ENCODE assay signal across 8 cellular contexts in the genomic region with DNA sequence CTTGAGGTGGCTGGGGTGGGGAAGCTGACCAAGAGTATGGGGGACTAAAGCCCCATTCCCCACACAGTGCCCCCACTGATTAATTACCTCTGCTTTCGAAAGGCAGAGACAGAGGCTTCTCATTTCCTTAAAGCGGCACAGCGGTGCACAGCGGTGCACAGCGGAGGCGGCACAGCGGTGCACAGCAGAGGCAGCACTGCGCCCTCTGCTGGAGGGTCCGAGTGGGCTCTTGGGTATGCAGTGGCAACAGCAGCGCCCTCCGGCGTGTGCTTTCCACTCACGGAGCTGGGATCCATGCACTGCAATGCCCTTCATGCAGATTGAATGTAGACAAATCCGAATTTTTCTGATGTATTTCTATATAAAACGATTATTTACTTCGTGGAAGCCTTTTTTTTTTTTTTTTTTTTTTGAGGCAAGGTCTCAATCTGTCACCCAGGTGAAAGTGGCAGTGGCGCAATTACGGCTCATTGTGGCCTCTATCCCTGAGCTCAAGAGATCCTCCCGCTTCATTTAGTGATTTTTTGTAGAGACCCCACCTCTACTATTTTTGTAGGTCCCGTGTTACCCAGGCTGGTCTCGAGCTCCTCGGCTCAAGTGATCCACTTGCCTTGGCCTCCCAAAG. TPM values are rescaled to one million over a fixed set of nuclear protein-coding genes. Genes with fewer than 3 reads are reported as not detected.
DNase-seq lines count a peak whose midpoint lies in the region; ATAC-seq and TF ChIP-seq lines count a peak whose summit lies in the region.

No MANE protein-coding gene starts in this region.

- H2BK12ac ChIP-seq in neuronal stem cell (ENCODE audit: low read length): no peak overlapping the region

- no peaks in the 10 kb centered on the region for H3K27me3 ChIP-seq in GM23248 (replicated peaks; ENCODE audit: insufficient read depth)
- peaks cover 0 to 3% (median 0%) of the 10 kb centered on the region in 3 experiments for H3K27me3 ChIP-seq in neuronal stem cell (ENCODE audit: control insufficient read depth in 3 of 3, insufficient read depth in 3 of 3, low read depth in 1 of 3, low read length in 3 of 3)

- no peak overlapping the region for H4K8ac ChIP-seq in neuronal stem cell (ENCODE audit: low read depth, low read length)

- TF ChIP-seq CTCF in GM12865 (IDR thresholded peaks at IDR 0.05; ENCODE audit: insufficient read depth, low read depth, low read length, missing control alignments) (peak; percentile 92), LNCaP clone FGC (IDR thresholded peaks at IDR 0.05; ENCODE audit: control insufficient read depth, extremely low read depth, insufficient read depth) (peak; percentile 94), epithelial cell of esophagus (IDR thresholded peaks at IDR 0.05; ENCODE audit: insufficient read depth, low read depth, low read length, missing control alignments) (peak; percentile 66)

- no peaks in the 10 kb centered on the region for H3K36me3 ChIP-seq in GM23248 (ENCODE audit: low read depth)
- no peaks in the 10 kb centered on the region for H3K36me3 ChIP-seq in neuronal stem cell (replicated peaks in 1 of 2; ENCODE audit: control insufficient read depth in 2 of 2, insufficient read depth in 2 of 2, low read length in 2 of 2)

- H4K20me1 ChIP-seq in GM23248 (ENCODE audit: insufficient read depth): no peaks in the 10 kb centered on the region

- no peak overlapping the region for H3K23ac ChIP-seq in neuronal stem cell (ENCODE audit: low read depth, low read length, poor library complexity)

- H3K4me3 ChIP-seq in GM12865 (ENCODE audit: low read depth, low read length): no peak overlapping the region
- H3K4me3 ChIP-seq in GM23248: no peak overlapping the region
- no peak overlapping the region for H3K4me3 ChIP-seq in LNCaP clone FGC (ENCODE audit: low read depth, low read length)
- no peak overlapping the region for H3K4me3 ChIP-seq in epithelial cell of esophagus (ENCODE audit: low read length)
- no peak overlapping the region for H3K4me3 ChIP-seq in neuronal stem cell (ENCODE audit: low read length in 2 of 2)

- H3K4me1 ChIP-seq in GM23248 (ENCODE audit: insufficient read depth): no peaks in the 10 kb centered on the region
- no peaks in the 10 kb centered on the region for H3K4me1 ChIP-seq in neuronal stem cell (ENCODE audit: control insufficient read depth in 2 of 2, insufficient read depth in 1 of 2, low read depth in 1 of 2, low read length in 2 of 2)

- H3K18ac ChIP-seq in neuronal stem cell (ENCODE audit: low read length): no peak overlapping the region

- H3K9me3 Mint-ChIP-seq in activated CD8-positive, alpha-beta T cell treated with anti-CD3 and anti-CD28 coated beads, Interleukin-2, amount 10 ng/mL, durations not matched to agents 7 days and 5 days (ENCODE audit: insufficient read depth): no peaks in the 10 kb centered on the region

- peak overlapping the region; percentile 28 for H3K4me2 ChIP-seq in GM23248 (ENCODE audit: unreplicated experiment)
- peak overlapping the region; percentile 11 for H3K4me2 ChIP-seq in neuronal stem cell (ENCODE audit: insufficient read depth, low read length, poor library complexity, severe bottlenecking)

- no peaks in the 10 kb centered on the region for H3K79me1 ChIP-seq in neuronal stem cell (ENCODE audit: low read depth, low read length)

- H3K27ac ChIP-seq in GM23248 (no peak overlapping the region), neuronal stem cell (replicated peaks; ENCODE audit: low read length) (no peak overlapping the region)

- POLR2A ChIA-PET in activated CD8-positive, alpha-beta T cell treated with anti-CD3 and anti-CD28 coated beads, Interleukin-2, amount 10 ng/mL, durations not matched to agents 7 days and 5 days (lab: Charles Lee): no interaction called here

- CTCF ChIA-PET in activated CD8-positive, alpha-beta T cell treated with anti-CD3 and anti-CD28 coated beads, Interleukin-2, amount 10 ng/mL, durations not matched to agents 7 days and 5 days (lab: Charles Lee): interaction anchor here (0.6 to 4.4 kb wide), 24 partner anchors 9 to 1001 kb away, joined by 3 to 48 read pairs (median 4); partner anchors contain the start of gene PRPS2

- no peak overlapping the region for H3K27ac Mint-ChIP-seq in activated CD8-positive, alpha-beta T cell treated with anti-CD3 and anti-CD28 coated beads, Interleukin-2, amount 10 ng/mL, durations not matched to agents 7 days and 5 days

- H4K91ac ChIP-seq in neuronal stem cell (ENCODE audit: low read depth, low read length, poor library complexity): no peak overlapping the region

- H2BK120ac ChIP-seq in neuronal stem cell (ENCODE audit: low read depth, low read length): no peak overlapping the region

- 17 to 26% methylated on average over 15 to 21 of the region's 22 CpGs for WGBS in GM23248 (ENCODE audit: low coverage in 1 of 2, low lambda C conversion rate in 2 of 2, missing lambda C conversion rate in 2 of 2), 2 experiments
- no CpG with 5 or more reads among the region's 22 CpGs for WGBS in neuronal stem cell (ENCODE audit: extremely low coverage in 2 of 2, insufficient read length in 2 of 2, insufficient replicate concordance in 1 of 2), 2 donors

- no peaks in the 10 kb centered on the region for H3K36me3 Mint-ChIP-seq in activated CD8-positive, alpha-beta T cell treated with anti-CD3 and anti-CD28 coated beads, Interleukin-2, amount 10 ng/mL, durations not matched to agents 7 days and 5 days (ENCODE audit: low read depth)

- no peak overlapping the region for H3K9ac ChIP-seq in GM23248
- H3K9ac ChIP-seq in neuronal stem cell (ENCODE audit: low read depth, low read length, poor library complexity): no peak overlapping the region

- H3K9me3 ChIP-seq in GM23248 (ENCODE audit: low read depth): no peaks in the 10 kb centered on the region
- no peaks in the 10 kb centered on the region for H3K9me3 ChIP-seq in neuronal stem cell (replicated peaks in 1 of 2; ENCODE audit: control insufficient read depth in 2 of 2, insufficient read depth in 1 of 2, low read depth in 1 of 2, low read length in 2 of 2)

- H2BK5ac ChIP-seq in neuronal stem cell (ENCODE audit: low read length): no peak overlapping the region

- no peak overlapping the region for H2AK5ac ChIP-seq in neuronal stem cell (ENCODE audit: low read depth, low read length)

- peaks cover 11% of the 10 kb centered on the region for H3K4me1 Mint-ChIP-seq in activated CD8-positive, alpha-beta T cell treated with anti-CD3 and anti-CD28 coated beads, Interleukin-2, amount 10 ng/mL, durations not matched to agents 7 days and 5 days (ENCODE audit: low read depth)

- H3K4me3 Mint-ChIP-seq in activated CD8-positive, alpha-beta T cell treated with anti-CD3 and anti-CD28 coated beads, Interleukin-2, amount 10 ng/mL, durations not matched to agents 7 days and 5 days: no peak overlapping the region

- H3K9me2 ChIP-seq in GM23248 (ENCODE audit: insufficient read depth): no peaks in the 10 kb centered on the region

- peak; percentile 100 for ATAC-seq in activated CD8-positive, alpha-beta T cell treated with anti-CD3 and anti-CD28 coated beads, Interleukin-2, amount 10 ng/mL, durations not matched to agents 7 days and 5 days

- peak; percentile 84 for DNase-seq in GM12865 (ENCODE audit: low read depth)
- DNase-seq in GM23248: peak; percentile 72
- no peak for DNase-seq in LNCaP clone FGC (ENCODE audit: low read depth)
- DNase-seq in activated CD8-positive, alpha-beta T cell treated with anti-CD3 and anti-CD28 coated beads, Interleukin-2, amount 10 ng/mL, durations not matched to agents 7 days and 5 days: peak; percentile 77
- peak; percentile 59 for DNase-seq in epithelial cell of esophagus (ENCODE audit: low read depth)
- peak; percentile 29 for DNase-seq in neuronal stem cell (ENCODE audit: low spot score)
- DNase-seq in dedifferentiated amniotic fluid mesenchymal stem cell (ENCODE audit: extremely low spot score): no peak
- no peak for DNase-seq in NCI-H526 treated with DMSO at 0.1 percent for 48 hours (lab: John Stamatoyannopoulos, UW)

- no peak overlapping the region for H3K14ac ChIP-seq in neuronal stem cell (ENCODE audit: low read length)

- H3F3A ChIP-seq in GM23248 (ENCODE audit: insufficient read depth): no peaks in the 10 kb centered on the region

- no peak overlapping the region for H2BK15ac ChIP-seq in neuronal stem cell (ENCODE audit: low read length)

- H3K27me3 Mint-ChIP-seq in activated CD8-positive, alpha-beta T cell treated with anti-CD3 and anti-CD28 coated beads, Interleukin-2, amount 10 ng/mL, durations not matched to agents 7 days and 5 days (ENCODE audit: low read depth): peaks cover 20% of the 10 kb centered on the region

- in situ Hi-C loops in GM23248 (cut with MboI): no loop called here

- no peak overlapping the region for H3K4ac ChIP-seq in neuronal stem cell (ENCODE audit: low read length)

- H2AFZ ChIP-seq in GM23248: peak overlapping the region; percentile 38; the same call in 1 of the 2 replicates
- H2AFZ ChIP-seq in neuronal stem cell (ENCODE audit: low read length): no peak overlapping the region

- no peaks in the 10 kb centered on the region for H3K79me2 ChIP-seq in GM23248 (ENCODE audit: insufficient read depth)

RNA-seq across cellular contexts. Expression of gene PRPS2, which starts 19.7 kb away (rescaled TPM):
- 20.1 and 22.5 TPM in 2 replicates for total RNA-seq in GM23248 (2014; rRNA removed; shearing (Covaris generic))
- polyA plus RNA-seq in GM23248 (2016; fragmentation: Nextera tagmentation; extraction: Ambion mirVana): 20.6 and 21.1 TPM in 2 replicates
- total RNA-seq in activated CD8-positive, alpha-beta T cell treated with anti-CD3 and anti-CD28 coated beads, Interleukin-2, amount 10 ng/mL, durations not matched to agents 7 days and 5 days: 10 to 100 TPM; 84.5 to 94.3 TPM
- 9.1 TPM for polyA plus RNA-seq in neuronal stem cell (2013, experiment 1 of 2)
- polyA plus RNA-seq in neuronal stem cell (2013, experiment 2 of 2): 9.0 TPM

Comparison
In these comparisons a context has a peak if more than half of its experiments do, and no peak if none do; other contexts are left out.
1. DNase-seq: peak in GM12865 (single experiment), GM23248 (single experiment), activated CD8-positive, alpha-beta T cell treated with anti-CD3 and anti-CD28 coated beads, Interleukin-2, amount 10 ng/mL, durations not matched to agents 7 days and 5 days (single experiment), epithelial cell of esophagus (single experiment) and neuronal stem cell (single experiment); none in LNCaP clone FGC (single experiment), dedifferentiated amniotic fluid mesenchymal stem cell (single experiment) and NCI-H526 treated with DMSO at 0.1 percent for 48 hours (single experiment).
2. Peak in every context shown above with its lines, with median percentiles within 50 percentile points of each other: CTCF ChIP-seq.